Comparison of ENCODE assay signal across 11 cellular contexts in genomic region chr11:3073029-3073435, GRCh38. TPM values are rescaled to one million over a fixed set of nuclear protein-coding genes. Genes with fewer than 3 reads are reported as not detected.
DNase-seq lines count a peak whose midpoint lies in the region; TF ChIP-seq lines count a peak whose summit lies in the region.
"Had no signal": no experiment of that assay in that cellular context is flagged by ENCODE, and none has a peak within 500 bp of the region (broad histone marks: within the 10 kb centered on the region; RNA-seq: fewer than 3 reads in every experiment).

No MANE protein-coding gene starts in this region.

- peak; percentile 79 for DNase-seq in H4 (ENCODE audit: low spot score)
- DNase-seq in amniotic epithelial cell (ENCODE audit: low read depth), result peak; percentile 27
- DNase-seq in glomerular visceral epithelial cell (ENCODE audit: extremely low spot score), result peak; percentile 72
- DNase-seq in retinal pigment epithelial cell (ENCODE audit: low read depth), result peak; percentile 47
- DNase-seq in activated effector memory CD4-positive, alpha-beta T cell treated with anti-CD3 and anti-CD28 coated beads, Interleukin-2, amount 50 U/mL, for 16 hours, result no peak
- DNase-seq in mesenteric fat pad (ENCODE audit: low spot score), result no peak
- no peak for DNase-seq in RPMI8226
- no peak for DNase-seq in NCI-H2227 treated with DMSO at 0.1 percent for 48 hours (lab: John Stamatoyannopoulos, UW)
- DNase-seq: KBM-7, pancreas had no signal

- TF ChIP-seq CTCF in retinal pigment epithelial cell (conservative IDR thresholded peaks at IDR 0.05; ENCODE audit: low read depth, low read length), result no peak

- H3K4me3 ChIP-seq in retinal pigment epithelial cell (ENCODE audit: low read length), result no peak overlapping the region
- H3K4me3 ChIP-seq: cardiac muscle cell, pancreas had no signal

RNA-seq across cellular contexts. Expression of gene CARS1, which starts 15.8 kb away (rescaled TPM):
- 110 and 115 TPM in 2 replicates for total RNA-seq in H4 (2014; rRNA removed; shearing (Covaris generic))
- 69.4 TPM for total RNA-seq in mesenteric fat pad

Comparison
In these comparisons a context has a peak if more than half of its experiments do, and no peak if none do; other contexts are left out.
1. DNase-seq: peak in H4 (single experiment), amniotic epithelial cell (single experiment), glomerular visceral epithelial cell (single experiment) and retinal pigment epithelial cell (single experiment); none in activated effector memory CD4-positive, alpha-beta T cell treated with anti-CD3 and anti-CD28 coated beads, Interleukin-2, amount 50 U/mL, for 16 hours (single experiment), mesenteric fat pad (single experiment), RPMI8226 (single experiment) and NCI-H2227 treated with DMSO at 0.1 percent for 48 hours (single experiment).